In the genomic region with DNA sequence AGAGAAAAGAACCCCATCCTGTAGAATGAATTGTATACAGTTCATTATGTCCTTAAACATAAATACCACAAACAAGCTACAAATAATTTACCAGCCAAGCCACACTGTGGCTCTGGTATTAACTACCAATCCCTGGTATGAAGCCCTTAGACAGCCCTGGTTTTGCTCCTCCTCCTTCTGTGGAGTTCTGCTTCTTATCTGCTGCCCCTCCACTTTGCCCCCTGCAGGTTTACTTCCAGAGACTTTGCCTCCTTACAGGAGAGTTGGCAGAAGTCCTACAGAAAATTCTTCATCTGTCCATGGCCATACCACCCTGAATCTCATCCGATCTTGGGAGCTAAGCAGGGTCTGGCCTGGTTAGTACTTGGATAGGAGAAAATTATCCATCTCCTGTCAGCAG, we compare ENCODE assay signal across 1 cellular context.
TF ChIP-seq lines count a peak whose summit lies in the region.

No MANE protein-coding gene starts in this region.

TF ChIP-seq in GM23338, 12 proteins besides CTCF, POLR2A, EP300 and RAD21:
- TF ChIP-seq, protein P1, sequence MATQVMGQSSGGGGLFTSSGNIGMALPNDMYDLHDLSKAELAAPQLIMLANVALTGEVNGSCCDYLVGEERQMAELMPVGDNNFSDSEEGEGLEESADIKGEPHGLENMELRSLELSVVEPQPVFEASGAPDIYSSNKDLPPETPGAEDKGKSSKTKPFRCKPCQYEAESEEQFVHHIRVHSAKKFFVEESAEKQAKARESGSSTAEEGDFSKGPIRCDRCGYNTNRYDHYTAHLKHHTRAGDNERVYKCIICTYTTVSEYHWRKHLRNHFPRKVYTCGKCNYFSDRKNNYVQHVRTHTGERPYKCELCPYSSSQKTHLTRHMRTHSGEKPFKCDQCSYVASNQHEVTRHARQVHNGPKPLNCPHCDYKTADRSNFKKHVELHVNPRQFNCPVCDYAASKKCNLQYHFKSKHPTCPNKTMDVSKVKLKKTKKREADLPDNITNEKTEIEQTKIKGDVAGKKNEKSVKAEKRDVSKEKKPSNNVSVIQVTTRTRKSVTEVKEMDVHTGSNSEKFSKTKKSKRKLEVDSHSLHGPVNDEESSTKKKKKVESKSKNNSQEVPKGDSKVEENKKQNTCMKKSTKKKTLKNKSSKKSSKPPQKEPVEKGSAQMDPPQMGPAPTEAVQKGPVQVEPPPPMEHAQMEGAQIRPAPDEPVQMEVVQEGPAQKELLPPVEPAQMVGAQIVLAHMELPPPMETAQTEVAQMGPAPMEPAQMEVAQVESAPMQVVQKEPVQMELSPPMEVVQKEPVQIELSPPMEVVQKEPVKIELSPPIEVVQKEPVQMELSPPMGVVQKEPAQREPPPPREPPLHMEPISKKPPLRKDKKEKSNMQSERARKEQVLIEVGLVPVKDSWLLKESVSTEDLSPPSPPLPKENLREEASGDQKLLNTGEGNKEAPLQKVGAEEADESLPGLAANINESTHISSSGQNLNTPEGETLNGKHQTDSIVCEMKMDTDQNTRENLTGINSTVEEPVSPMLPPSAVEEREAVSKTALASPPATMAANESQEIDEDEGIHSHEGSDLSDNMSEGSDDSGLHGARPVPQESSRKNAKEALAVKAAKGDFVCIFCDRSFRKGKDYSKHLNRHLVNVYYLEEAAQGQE (IDR thresholded peaks at IDR 0.05; ENCODE audit: unreplicated experiment) = no peak
- TF ChIP-seq, protein P2, sequence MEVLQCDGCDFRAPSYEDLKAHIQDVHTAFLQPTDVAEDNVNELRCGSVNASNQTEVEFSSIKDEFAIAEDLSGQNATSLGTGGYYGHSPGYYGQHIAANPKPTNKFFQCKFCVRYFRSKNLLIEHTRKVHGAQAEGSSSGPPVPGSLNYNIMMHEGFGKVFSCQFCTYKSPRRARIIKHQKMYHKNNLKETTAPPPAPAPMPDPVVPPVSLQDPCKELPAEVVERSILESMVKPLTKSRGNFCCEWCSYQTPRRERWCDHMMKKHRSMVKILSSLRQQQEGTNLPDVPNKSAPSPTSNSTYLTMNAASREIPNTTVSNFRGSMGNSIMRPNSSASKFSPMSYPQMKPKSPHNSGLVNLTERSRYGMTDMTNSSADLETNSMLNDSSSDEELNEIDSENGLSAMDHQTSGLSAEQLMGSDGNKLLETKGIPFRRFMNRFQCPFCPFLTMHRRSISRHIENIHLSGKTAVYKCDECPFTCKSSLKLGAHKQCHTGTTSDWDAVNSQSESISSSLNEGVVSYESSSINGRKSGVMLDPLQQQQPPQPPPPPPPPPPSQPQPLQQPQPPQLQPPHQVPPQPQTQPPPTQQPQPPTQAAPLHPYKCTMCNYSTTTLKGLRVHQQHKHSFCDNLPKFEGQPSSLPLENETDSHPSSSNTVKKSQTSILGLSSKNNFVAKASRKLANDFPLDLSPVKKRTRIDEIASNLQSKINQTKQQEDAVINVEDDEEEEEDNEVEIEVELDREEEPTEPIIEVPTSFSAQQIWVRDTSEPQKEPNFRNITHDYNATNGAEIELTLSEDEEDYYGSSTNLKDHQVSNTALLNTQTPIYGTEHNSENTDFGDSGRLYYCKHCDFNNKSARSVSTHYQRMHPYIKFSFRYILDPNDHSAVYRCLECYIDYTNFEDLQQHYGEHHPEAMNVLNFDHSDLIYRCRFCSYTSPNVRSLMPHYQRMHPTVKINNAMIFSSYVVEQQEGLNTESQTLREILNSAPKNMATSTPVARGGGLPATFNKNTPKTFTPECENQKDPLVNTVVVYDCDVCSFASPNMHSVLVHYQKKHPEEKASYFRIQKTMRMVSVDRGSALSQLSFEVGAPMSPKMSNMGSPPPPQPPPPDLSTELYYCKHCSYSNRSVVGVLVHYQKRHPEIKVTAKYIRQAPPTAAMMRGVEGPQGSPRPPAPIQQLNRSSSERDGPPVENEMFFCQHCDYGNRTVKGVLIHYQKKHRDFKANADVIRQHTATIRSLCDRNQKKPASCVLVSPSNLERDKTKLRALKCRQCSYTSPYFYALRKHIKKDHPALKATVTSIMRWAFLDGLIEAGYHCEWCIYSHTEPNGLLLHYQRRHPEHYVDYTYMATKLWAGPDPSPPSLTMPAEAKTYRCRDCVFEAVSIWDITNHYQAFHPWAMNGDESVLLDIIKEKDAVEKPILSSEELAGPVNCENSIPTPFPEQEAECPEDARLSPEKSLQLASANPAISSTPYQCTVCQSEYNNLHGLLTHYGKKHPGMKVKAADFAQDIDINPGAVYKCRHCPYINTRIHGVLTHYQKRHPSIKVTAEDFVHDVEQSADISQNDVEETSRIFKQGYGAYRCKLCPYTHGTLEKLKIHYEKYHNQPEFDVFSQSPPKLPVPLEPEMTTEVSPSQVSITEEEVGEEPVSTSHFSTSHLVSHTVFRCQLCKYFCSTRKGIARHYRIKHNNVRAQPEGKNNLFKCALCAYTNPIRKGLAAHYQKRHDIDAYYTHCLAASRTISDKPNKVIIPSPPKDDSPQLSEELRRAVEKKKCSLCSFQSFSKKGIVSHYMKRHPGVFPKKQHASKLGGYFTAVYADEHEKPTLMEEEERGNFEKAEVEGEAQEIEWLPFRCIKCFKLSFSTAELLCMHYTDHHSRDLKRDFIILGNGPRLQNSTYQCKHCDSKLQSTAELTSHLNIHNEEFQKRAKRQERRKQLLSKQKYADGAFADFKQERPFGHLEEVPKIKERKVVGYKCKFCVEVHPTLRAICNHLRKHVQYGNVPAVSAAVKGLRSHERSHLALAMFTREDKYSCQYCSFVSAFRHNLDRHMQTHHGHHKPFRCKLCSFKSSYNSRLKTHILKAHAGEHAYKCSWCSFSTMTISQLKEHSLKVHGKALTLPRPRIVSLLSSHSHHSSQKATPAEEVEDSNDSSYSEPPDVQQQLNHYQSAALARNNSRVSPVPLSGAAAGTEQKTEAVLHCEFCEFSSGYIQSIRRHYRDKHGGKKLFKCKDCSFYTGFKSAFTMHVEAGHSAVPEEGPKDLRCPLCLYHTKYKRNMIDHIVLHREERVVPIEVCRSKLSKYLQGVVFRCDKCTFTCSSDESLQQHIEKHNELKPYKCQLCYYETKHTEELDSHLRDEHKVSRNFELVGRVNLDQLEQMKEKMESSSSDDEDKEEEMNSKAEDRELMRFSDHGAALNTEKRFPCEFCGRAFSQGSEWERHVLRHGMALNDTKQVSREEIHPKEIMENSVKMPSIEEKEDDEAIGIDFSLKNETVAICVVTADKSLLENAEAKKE (CRISPR knock-in tag; IDR thresholded peaks at IDR 0.05) = peak; percentile 58; the same call in 1 of the 2 replicates
